In genomic region chr2:240290432-240291336, GRCh38 we compare ENCODE assay signal across 23 cellular contexts.
"Had no signal": no experiment of that assay in that cellular context is flagged by ENCODE, and none has a peak within 500 bp of the region (broad histone marks: within the 10 kb centered on the region; RNA-seq: fewer than 3 reads in every experiment).

No MANE protein-coding gene starts in this region.

- ATAC-seq: activated CD8-positive, alpha-beta memory T cell treated with anti-CD3 and anti-CD28 coated beads, Interleukin-2, amount 10 ng/mL, durations not matched to agents 7 days and 5 days; foreskin keratinocyte; left ventricle myocardium superior; stimulated activated naive CD8-positive, alpha-beta T cell treated with anti-CD3 and anti-CD28 coated beads, Interleukin-15, Interleukin-2, amounts not matched to agents 100 U/mL and 50 U/mL, for 24 hours had no signal

- DNase-seq: activated CD4-positive, alpha-beta T cell treated with anti-CD3 and anti-CD28 coated beads for 1 hour; activated CD4-positive, alpha-beta T cell treated with anti-CD3 and anti-CD28 coated beads, Interleukin-2, amount 50 U/mL, for 4 hours; activated CD8-positive, alpha-beta memory T cell treated with anti-CD3 and anti-CD28 coated beads, Interleukin-2, amount 10 ng/mL, durations not matched to agents 7 days and 5 days; activated naive CD4-positive, alpha-beta T cell treated with Interleukin-2 at 50 U/mL for 16 hours; activated naive CD8-positive, alpha-beta T cell treated with anti-CD3 and anti-CD28 coated beads for 36 hours; activated T-cell treated with anti-CD3 and anti-CD28 coated beads for 4 hours; amygdala; dermis blood vessel endothelial cell; effector CD8-positive, alpha-beta T cell; erythroblast; foreskin keratinocyte; left ventricle myocardium superior; mammary epithelial cell; midbrain; occipital lobe; retina; SJCRH30; stimulated activated CD4-positive, alpha-beta T cell treated with anti-CD3 and anti-CD28 coated beads, Interleukin-4, amount 100 ng/mL, for 4 hours; stimulated activated naive CD8-positive, alpha-beta T cell treated with anti-CD3 and anti-CD28 coated beads, Interleukin-15, Interleukin-2, amounts not matched to agents 100 U/mL and 50 U/mL, for 24 hours; T-helper 1 cell; upper lobe of right lung; WERI-Rb-1 had no signal

- H3K9me3 ChIP-seq: SJCRH30, upper lobe of right lung had no signal

- H3K27me3 ChIP-seq: hepatocyte, upper lobe of right lung had no signal

- H3K36me3 ChIP-seq: SJCRH30, upper lobe of right lung, WERI-Rb-1 had no signal

- H3K4me3 ChIP-seq: hepatocyte, SJCRH30, upper lobe of right lung had no signal

- H3K4me1 ChIP-seq: foreskin keratinocyte, upper lobe of right lung had no signal
